In genomic region chr7:66055321-66055956, GRCh38 we compare ENCODE assay signal across 12 cellular contexts. TPM values are rescaled to one million over a fixed set of nuclear protein-coding genes. Genes with fewer than 3 reads are reported as not detected.
DNase-seq lines count a peak whose midpoint lies in the region; ATAC-seq and TF ChIP-seq lines count a peak whose summit lies in the region.
"Had no signal": no experiment of that assay in that cellular context is flagged by ENCODE, and none has a peak within 500 bp of the region (broad histone marks: within the 10 kb centered on the region; RNA-seq: fewer than 3 reads in every experiment).

No MANE protein-coding gene starts in this region.

- no peak overlapping the region for H3T11ph ChIP-seq in H9 (ENCODE audit: low read length)

- no peak for TF ChIP-seq POLR2A in spleen (IDR thresholded peaks at IDR 0.05)

- H3K4me3 ChIP-seq in OCI-LY3 (ENCODE audit: low read length) (peak overlapping the region; percentile 32), colonic mucosa (no peak overlapping the region), spleen (no peak overlapping the region)
- H3K4me3 ChIP-seq: skin epidermis, thoracic aorta had no signal

- H3K4me2 ChIP-seq in OCI-LY3 (ENCODE audit: low read length) (peak overlapping the region; percentile 55), H9 (ENCODE audit: insufficient read depth, insufficient read length, low read length) (no peak overlapping the region)

- no peaks in the 10 kb centered on the region for H3K79me2 ChIP-seq in OCI-LY3 (ENCODE audit: low read length)
- no peaks in the 10 kb centered on the region for H3K79me2 ChIP-seq in H9 (ENCODE audit: insufficient read depth, low read length)

- no peak overlapping the region for H2BK120ac ChIP-seq in H9 (ENCODE audit: low read depth, low read length, poor library complexity, severe bottlenecking)

- H3K56ac ChIP-seq in H9 (ENCODE audit: insufficient read length, low read depth, low read length): no peak overlapping the region

- H3K23ac ChIP-seq in H9 (ENCODE audit: insufficient read length, low read depth, low read length): no peak overlapping the region

- H3K4me3 Mint-ChIP-seq in H9: no peak overlapping the region

- H4K20me1 ChIP-seq in OCI-LY3 (ENCODE audit: insufficient read depth, low read length) (no peaks in the 10 kb centered on the region), H9 (ENCODE audit: control insufficient read depth, insufficient read depth, insufficient read length) (no peaks in the 10 kb centered on the region)

- H2BK5ac ChIP-seq in H9 (ENCODE audit: insufficient read length, low read length): no peak overlapping the region

- H2BK12ac ChIP-seq in H9 (ENCODE audit: insufficient read length, low read depth, low read length): no peak overlapping the region

- no peak overlapping the region for H3K14ac ChIP-seq in H9 (ENCODE audit: insufficient read depth, low read length)

- H3K4me1 Mint-ChIP-seq in H9: no peaks in the 10 kb centered on the region

- no peaks in the 10 kb centered on the region; the same call in 1 of the 2 replicates for H3K27me3 Mint-ChIP-seq in H9 (ENCODE audit: low read depth)

- no peak overlapping the region for H4K91ac ChIP-seq in H9 (ENCODE audit: insufficient read length, low read depth, low read length)

- H3K18ac ChIP-seq in H9 (ENCODE audit: insufficient read length, low read depth, low read length): no peak overlapping the region

- H3K27ac ChIP-seq in OCI-LY3 (ENCODE audit: low read length): peak overlapping the region; percentile 45
- H3K27ac ChIP-seq in H9 (ENCODE audit: insufficient read length, low read depth, low read length): no peak overlapping the region
- no peak overlapping the region for H3K27ac ChIP-seq in colonic mucosa
- H3K27ac ChIP-seq in spleen: no peak overlapping the region
- H3K27ac ChIP-seq: skin epidermis, thoracic aorta had no signal

- H3K36me3 Mint-ChIP-seq in H9 (ENCODE audit: insufficient read depth in 1 of 3, low read depth in 3 of 3): no peaks in the 10 kb centered on the region

- no CpG with 5 or more reads among the region's 9 CpGs for WGBS in H9 (ENCODE audit: extremely low coverage, insufficient read length, low lambda C conversion rate)
- 73 to 87% (median 76%) methylated on average over 9 of the region's 9 CpGs for WGBS in spleen, 5 donors

- no peaks in the 10 kb centered on the region for H3K9me3 ChIP-seq in OCI-LY3 (ENCODE audit: insufficient read depth, low read length)
- no peaks in the 10 kb centered on the region for H3K9me3 ChIP-seq in H9 (ENCODE audit: control insufficient read depth, low read depth, low read length)
- no peaks in the 10 kb centered on the region for H3K9me3 ChIP-seq in colonic mucosa
- H3K9me3 ChIP-seq in spleen: no peaks in the 10 kb centered on the region
- H3K9me3 ChIP-seq: thoracic aorta had no signal

- no peak overlapping the region for H4K8ac ChIP-seq in H9 (replicated peaks; ENCODE audit: insufficient read length, low read depth, low read length)

- H3K4ac ChIP-seq in H9 (ENCODE audit: low read depth, low read length): no peak overlapping the region

- H2AK5ac ChIP-seq in H9 (ENCODE audit: insufficient read length, low read length): no peak overlapping the region

- ATAC-seq in GM19025 (IDR thresholded peaks at IDR 0.05; ENCODE audit: low read depth, unreplicated experiment): peak; percentile 84
- peak; percentile 61 for ATAC-seq in HG02840 (IDR thresholded peaks at IDR 0.05; ENCODE audit: low FRiP score, unreplicated experiment)

- intact Hi-C loops in colonic mucosa (cut with DNase I): no loop called here
- intact Hi-C loops in spleen (cut with DNase I; ENCODE audit: low total_unique reads): no loop called here

- H2AFZ ChIP-seq in OCI-LY3 (ENCODE audit: low read depth, low read length) (peak overlapping the region; percentile 59), H9 (ENCODE audit: low read length) (no peak overlapping the region)

- TF ChIP-seq CTCF in OCI-LY3 (IDR thresholded peaks at IDR 0.05; ENCODE audit: low read depth, low read length) (no peak), H9 (conservative IDR thresholded peaks at IDR 0.05) (no peak), colonic mucosa (IDR thresholded peaks at IDR 0.05) (no peak), spleen (IDR thresholded peaks at IDR 0.05 in 8 of 11, conservative IDR thresholded peaks at IDR 0.05 in 3 of 11) (no peak)

- H3K4me1 ChIP-seq in OCI-LY3 (ENCODE audit: low read length): peaks cover 21% of the 10 kb centered on the region
- no peaks in the 10 kb centered on the region for H3K4me1 ChIP-seq in H9 (ENCODE audit: insufficient read depth, low read length)
- no peaks in the 10 kb centered on the region for H3K4me1 ChIP-seq in colonic mucosa
- H3K4me1 ChIP-seq in spleen: no peaks in the 10 kb centered on the region

- H3K79me1 ChIP-seq in H9 (ENCODE audit: insufficient read depth, low read depth, low read length, poor library complexity, severe bottlenecking): no peaks in the 10 kb centered on the region

- DNase-seq in AG08395 (ENCODE audit: low spot score) (peak; percentile 14), H9 (no peak), colonic mucosa (no peak), spleen (no peak), SW480 (ENCODE audit: low spot score) (no peak)
- DNase-seq: NCI-H187 had no signal

- H3K27me3 ChIP-seq in OCI-LY3 (ENCODE audit: low read depth, low read length): no peaks in the 10 kb centered on the region
- H3K27me3 ChIP-seq in H9 (ENCODE audit: insufficient read depth, low read length): no peaks in the 10 kb centered on the region
- no peaks in the 10 kb centered on the region for H3K27me3 ChIP-seq in colonic mucosa
- no peaks in the 10 kb centered on the region for H3K27me3 ChIP-seq in spleen (replicated peaks in 1 of 7)

- no peak overlapping the region for H4K5ac ChIP-seq in H9 (ENCODE audit: insufficient read length, low read depth, low read length)

- H3K9me3 Mint-ChIP-seq in H9: no peaks in the 10 kb centered on the region
- H3K9me3 Mint-ChIP-seq: activated T-helper 2 cell treated with anti-CD3 and anti-CD28 coated beads, Interferon-gamma antibody, Interleukin-2, Interleukin-4, amounts not matched to agents 10 μg/mL and 5 μg/mL and 100 μg/mL, durations not matched to agents 14 hours and 24 hours and 36 hours had no signal

- no peak overlapping the region for H2BK20ac ChIP-seq in H9 (ENCODE audit: low read depth, low read length, poor library complexity, severe bottlenecking)

- no peak overlapping the region for H2BK15ac ChIP-seq in H9 (ENCODE audit: low read depth, low read length)

- no peak overlapping the region for H3K27ac Mint-ChIP-seq in H9
- H3K27ac Mint-ChIP-seq: activated T-helper 2 cell treated with anti-CD3 and anti-CD28 coated beads, Interferon-gamma antibody, Interleukin-2, Interleukin-4, amounts not matched to agents 10 μg/mL and 5 μg/mL and 100 μg/mL, durations not matched to agents 14 hours and 24 hours and 36 hours had no signal

- H3K9ac ChIP-seq in OCI-LY3 (ENCODE audit: low read length) (peak overlapping the region; percentile 4; the same call in 1 of the 2 replicates), H9 (ENCODE audit: extremely low read depth, insufficient read length, low read length) (no peak overlapping the region), colonic mucosa (ENCODE audit: low read depth in 2 of 2, low read length in 2 of 2) (no peak overlapping the region)

- H3K36me3 ChIP-seq in OCI-LY3 (replicated peaks; ENCODE audit: low read depth, low read length): no peaks in the 10 kb centered on the region
- no peaks in the 10 kb centered on the region for H3K36me3 ChIP-seq in colonic mucosa
- no peaks in the 10 kb centered on the region for H3K36me3 ChIP-seq in spleen
- H3K36me3 ChIP-seq: thoracic aorta had no signal

- no peaks in the 10 kb centered on the region for H3K23me2 ChIP-seq in H9 (ENCODE audit: insufficient read length, low read depth, low read length, poor library complexity, severe bottlenecking)

RNA-seq across cellular contexts. Expression of gene ASL, which starts 20.2 kb away (rescaled TPM):
- total RNA-seq in H9 (2021) (30.7 and 31.9 TPM in 2 replicates), colonic mucosa (100 to 1,000 TPM; 134 to 144 TPM), spleen (10 to 100 TPM; 30.9 to 45.1 (median 39.3) TPM)
- polyA plus RNA-seq in spleen: 10 to 100 TPM; 24.6 to 56.4 (median 51.2) TPM

RNA-seq across cellular contexts. Expression of gene CRCP, which starts 59.2 kb away (rescaled TPM):
- total RNA-seq in H9 (2021) (37.9 and 39.0 TPM in 2 replicates), colonic mucosa (10 to 100 TPM; 33.0 to 34.4 TPM), spleen (10 to 100 TPM; 30.3 to 46.2 (median 42.5) TPM)
- 10 to 100 TPM; 11.5 to 30.9 (median 12.0) TPM for polyA plus RNA-seq in spleen
